7 cellular contexts compared by ENCODE assay signal in the genomic region with DNA sequence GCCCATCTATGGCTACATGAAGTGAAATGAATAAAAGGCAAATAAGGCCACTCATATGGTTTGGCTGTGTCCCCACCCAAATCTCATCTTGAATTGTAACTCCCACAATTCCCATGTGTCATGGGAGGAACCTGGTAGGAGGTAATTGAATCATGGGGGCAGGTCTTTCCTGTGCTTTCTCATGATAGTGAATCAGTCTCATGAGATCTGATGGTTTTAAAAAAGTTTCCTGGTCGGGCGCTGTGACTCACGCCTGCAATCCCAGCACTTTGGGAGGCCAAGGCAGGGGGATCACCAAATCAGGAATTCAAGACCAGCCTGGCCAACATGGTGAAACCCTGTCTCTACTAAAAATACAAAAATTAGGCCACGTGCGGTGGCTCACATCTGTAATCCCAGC. TPM values are rescaled to one million over a fixed set of nuclear protein-coding genes. Genes with fewer than 3 reads are reported as not detected.
DNase-seq lines count a peak whose midpoint lies in the region; TF ChIP-seq lines count a peak whose summit lies in the region.
"Not testable (repeated sequence)": the region's sequence is repeated elsewhere in the genome, so short reads cannot be mapped to it uniquely, and the experiment has no call there.

No MANE protein-coding gene starts in this region.

- not testable (repeated sequence) for H4K20me1 ChIP-seq in GM23248 (ENCODE audit: insufficient read depth)

- in situ Hi-C loops in GM23248 (cut with MboI); brain microvascular endothelial cell (cut with HindIII; ENCODE audit: low pct_ligation_motif_present, low sequenced_read_pairs): not testable (repeated sequence)

- H3F3A ChIP-seq in GM23248 (ENCODE audit: insufficient read depth): peaks cover 33% of the 10 kb centered on the region

- WGBS in GM23248 (ENCODE audit: low coverage in 1 of 2, low lambda C conversion rate in 2 of 2, missing lambda C conversion rate in 2 of 2), 2 experiments: 78 to 83% methylated on average over 5 of the region's 5 CpGs

- peak; percentile 29 for DNase-seq in GM23248
- peak; percentile 35 for DNase-seq in LHCN-M2 (ENCODE audit: low read depth)
- peak; percentile 12 for DNase-seq in T1000 (lab: John Stamatoyannopoulos, UW)
- DNase-seq in brain microvascular endothelial cell: peak; percentile 75
- peak; percentile 80 for DNase-seq in fibroblast of mammary gland (ENCODE audit: low read depth)
- peak; percentile 32 for DNase-seq in kidney tubule cell (ENCODE audit: low spot score)

- H3K27ac ChIP-seq in ACC112 (ENCODE audit: low read depth, low read length) (0 out of 2 replicates have a peak overlapping the region, but pooled peaks have one; percentile 16), brain microvascular endothelial cell (peak overlapping the region; percentile 23)
- not testable (repeated sequence) for H3K27ac ChIP-seq in GM23248

- not testable (repeated sequence) for H3K4me2 ChIP-seq in GM23248 (ENCODE audit: unreplicated experiment)

- not testable (repeated sequence) for H3K79me2 ChIP-seq in ACC112 (ENCODE audit: control insufficient read depth, insufficient read depth, low read length, unreplicated experiment); GM23248 (ENCODE audit: insufficient read depth)

- H3K4me1 ChIP-seq in ACC112 (ENCODE audit: control insufficient read depth, insufficient read depth, low read length, unreplicated experiment) (peaks cover 28% of the 10 kb centered on the region), GM23248 (ENCODE audit: insufficient read depth) (peaks cover 41% of the 10 kb centered on the region)

- not testable (repeated sequence) for H3K9me2 ChIP-seq in GM23248 (ENCODE audit: insufficient read depth)

- not testable (repeated sequence) for H3K4me3 ChIP-seq in ACC112 (ENCODE audit: low read depth, low read length); GM23248; brain microvascular endothelial cell (ENCODE audit: low read depth, low read length); fibroblast of mammary gland (ENCODE audit: control insufficient read depth, low read depth, low read length)

- not testable (repeated sequence) for H3K9me3 ChIP-seq in GM23248 (ENCODE audit: low read depth)

- not testable (repeated sequence) for H3K27me3 ChIP-seq in ACC112 (ENCODE audit: insufficient read depth, low read length); GM23248 (replicated peaks; ENCODE audit: insufficient read depth); brain microvascular endothelial cell (replicated peaks)

- H3K9ac ChIP-seq in GM23248: not testable (repeated sequence)

- TF ChIP-seq CTCF in brain microvascular endothelial cell (IDR thresholded peaks at IDR 0.05; ENCODE audit: low read depth, low read length, missing control alignments); fibroblast of mammary gland (conservative IDR thresholded peaks at IDR 0.05; ENCODE audit: control insufficient read depth, insufficient read depth, low read depth, low read length): not testable (repeated sequence)

- H3K36me3 ChIP-seq in ACC112 (ENCODE audit: insufficient read depth, low read length); GM23248 (ENCODE audit: low read depth); brain microvascular endothelial cell (replicated peaks): not testable (repeated sequence)

- not testable (repeated sequence) for H2AFZ ChIP-seq in ACC112 (ENCODE audit: low read length, unreplicated experiment); GM23248

RNA-seq across cellular contexts. Expression of a gene that starts 4.2 kb away (rescaled TPM):
- total RNA-seq in GM23248 (2014; rRNA removed; shearing (Covaris generic)): 225 and 229 TPM in 2 replicates
- polyA plus RNA-seq in GM23248 (2016; fragmentation: Nextera tagmentation; extraction: Ambion mirVana): 97.1 and 97.4 TPM in 2 replicates
- 204 and 212 TPM in 2 replicates for total RNA-seq in LHCN-M2 (2014; rRNA removed)
- 108 TPM for polyA plus RNA-seq in LHCN-M2 (2012)

Comparison
In these comparisons a context has a peak if more than half of its experiments do, and no peak if none do; other contexts are left out.
1. DNase-seq: peak in every context shown above with its lines; median percentile 80 in fibroblast of mammary gland; 75 in brain microvascular endothelial cell; 35 in LHCN-M2; 32 in kidney tubule cell; 29 in GM23248; 12 in T1000.